In the genomic region with DNA sequence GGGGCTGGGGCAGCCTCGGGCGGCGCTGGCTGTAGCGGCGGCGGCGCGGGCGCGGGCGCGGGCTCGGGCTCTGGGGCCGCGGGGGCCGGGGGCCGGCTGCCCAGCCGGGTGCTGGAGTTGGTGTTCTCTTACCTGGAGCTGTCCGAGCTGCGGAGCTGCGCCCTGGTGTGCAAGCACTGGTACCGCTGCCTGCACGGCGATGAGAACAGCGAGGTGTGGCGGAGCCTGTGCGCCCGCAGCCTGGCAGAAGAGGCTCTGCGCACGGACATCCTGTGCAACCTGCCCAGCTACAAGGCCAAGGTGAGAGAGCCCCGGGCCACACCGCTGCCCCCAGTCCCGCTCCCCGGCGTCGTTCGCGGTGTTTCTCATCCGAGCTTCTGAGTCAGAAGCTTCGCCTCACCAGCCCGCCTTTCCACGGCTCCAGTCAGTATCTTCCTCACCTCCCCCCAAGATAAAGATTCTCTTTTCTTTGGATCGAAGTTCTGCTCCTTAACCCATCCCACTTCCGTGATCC, we compare ENCODE assay signal across 1 cellular context.
TF ChIP-seq lines count a peak whose summit lies in the region.

No MANE protein-coding gene starts in this region.

TF ChIP-seq in HEK293, 187 proteins besides CTCF, POLR2A, EP300 and RAD21 (continued from another document):
- TF ChIP-seq, protein P1, sequence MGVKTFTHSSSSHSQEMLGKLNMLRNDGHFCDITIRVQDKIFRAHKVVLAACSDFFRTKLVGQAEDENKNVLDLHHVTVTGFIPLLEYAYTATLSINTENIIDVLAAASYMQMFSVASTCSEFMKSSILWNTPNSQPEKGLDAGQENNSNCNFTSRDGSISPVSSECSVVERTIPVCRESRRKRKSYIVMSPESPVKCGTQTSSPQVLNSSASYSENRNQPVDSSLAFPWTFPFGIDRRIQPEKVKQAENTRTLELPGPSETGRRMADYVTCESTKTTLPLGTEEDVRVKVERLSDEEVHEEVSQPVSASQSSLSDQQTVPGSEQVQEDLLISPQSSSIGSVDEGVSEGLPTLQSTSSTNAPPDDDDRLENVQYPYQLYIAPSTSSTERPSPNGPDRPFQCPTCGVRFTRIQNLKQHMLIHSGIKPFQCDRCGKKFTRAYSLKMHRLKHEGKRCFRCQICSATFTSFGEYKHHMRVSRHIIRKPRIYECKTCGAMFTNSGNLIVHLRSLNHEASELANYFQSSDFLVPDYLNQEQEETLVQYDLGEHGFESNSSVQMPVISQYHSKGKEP (tag by site-specific recombination; IDR thresholded peaks at IDR 0.05): no peak
- TF ChIP-seq GLIS2 (tag by site-specific recombination; IDR thresholded peaks at IDR 0.05): peak; percentile 69
- TF ChIP-seq, protein P2, sequence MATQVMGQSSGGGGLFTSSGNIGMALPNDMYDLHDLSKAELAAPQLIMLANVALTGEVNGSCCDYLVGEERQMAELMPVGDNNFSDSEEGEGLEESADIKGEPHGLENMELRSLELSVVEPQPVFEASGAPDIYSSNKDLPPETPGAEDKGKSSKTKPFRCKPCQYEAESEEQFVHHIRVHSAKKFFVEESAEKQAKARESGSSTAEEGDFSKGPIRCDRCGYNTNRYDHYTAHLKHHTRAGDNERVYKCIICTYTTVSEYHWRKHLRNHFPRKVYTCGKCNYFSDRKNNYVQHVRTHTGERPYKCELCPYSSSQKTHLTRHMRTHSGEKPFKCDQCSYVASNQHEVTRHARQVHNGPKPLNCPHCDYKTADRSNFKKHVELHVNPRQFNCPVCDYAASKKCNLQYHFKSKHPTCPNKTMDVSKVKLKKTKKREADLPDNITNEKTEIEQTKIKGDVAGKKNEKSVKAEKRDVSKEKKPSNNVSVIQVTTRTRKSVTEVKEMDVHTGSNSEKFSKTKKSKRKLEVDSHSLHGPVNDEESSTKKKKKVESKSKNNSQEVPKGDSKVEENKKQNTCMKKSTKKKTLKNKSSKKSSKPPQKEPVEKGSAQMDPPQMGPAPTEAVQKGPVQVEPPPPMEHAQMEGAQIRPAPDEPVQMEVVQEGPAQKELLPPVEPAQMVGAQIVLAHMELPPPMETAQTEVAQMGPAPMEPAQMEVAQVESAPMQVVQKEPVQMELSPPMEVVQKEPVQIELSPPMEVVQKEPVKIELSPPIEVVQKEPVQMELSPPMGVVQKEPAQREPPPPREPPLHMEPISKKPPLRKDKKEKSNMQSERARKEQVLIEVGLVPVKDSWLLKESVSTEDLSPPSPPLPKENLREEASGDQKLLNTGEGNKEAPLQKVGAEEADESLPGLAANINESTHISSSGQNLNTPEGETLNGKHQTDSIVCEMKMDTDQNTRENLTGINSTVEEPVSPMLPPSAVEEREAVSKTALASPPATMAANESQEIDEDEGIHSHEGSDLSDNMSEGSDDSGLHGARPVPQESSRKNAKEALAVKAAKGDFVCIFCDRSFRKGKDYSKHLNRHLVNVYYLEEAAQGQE (tag by site-specific recombination; IDR thresholded peaks at IDR 0.05): peak; percentile 78
- TF ChIP-seq ZNF600 (tag by site-specific recombination; IDR thresholded peaks at IDR 0.05): 0 out of 2 replicates have a peak, but pooled peaks have one; percentile 12
- TF ChIP-seq ZNF266 (tag by site-specific recombination; IDR thresholded peaks at IDR 0.05; ENCODE audit: low read depth): no peak
